ENCODE assay signal across 14 cellular contexts in the genomic region with DNA sequence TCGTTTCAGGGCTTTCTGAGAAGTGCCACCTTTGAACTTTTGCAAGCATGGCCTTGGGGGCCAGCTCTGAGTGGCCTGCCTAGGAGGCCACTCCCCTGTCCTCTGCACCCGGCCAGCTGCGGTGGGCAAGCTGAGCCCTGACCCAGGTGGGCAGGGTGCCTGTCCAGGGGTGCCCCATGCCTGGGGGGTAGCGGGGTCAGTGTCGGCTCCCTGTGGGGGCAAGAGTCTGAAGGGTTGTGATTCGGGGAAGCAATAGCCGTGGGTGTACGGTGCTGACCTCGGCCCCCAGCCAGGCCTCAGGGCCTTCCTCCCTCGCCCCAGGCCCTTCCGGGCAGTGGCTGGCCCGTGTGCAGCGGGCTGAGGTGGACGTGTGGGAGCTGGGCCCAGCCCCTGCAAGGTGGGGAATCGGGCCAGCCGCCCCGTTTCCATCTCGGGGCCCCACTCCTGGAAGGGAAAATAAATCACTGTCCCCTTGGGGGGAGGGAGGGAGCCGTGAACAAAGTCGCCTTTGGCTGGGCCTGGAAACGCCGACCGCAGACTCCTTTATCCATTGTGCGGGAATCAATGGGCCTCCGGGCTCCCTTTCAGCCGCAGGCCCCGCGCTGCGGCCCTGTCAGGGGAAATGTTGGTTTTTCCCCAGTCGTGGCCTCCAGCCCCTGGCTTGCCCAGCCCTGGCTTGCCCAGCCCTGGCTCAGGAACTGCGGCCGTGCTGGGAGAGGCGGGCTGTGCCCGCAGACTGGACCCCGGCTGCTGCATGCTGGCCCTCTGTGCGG. TPM values are rescaled to one million over a fixed set of nuclear protein-coding genes. Genes with fewer than 3 reads are reported as not detected.
DNase-seq lines count a peak whose midpoint lies in the region; ATAC-seq, FAIRE-seq and TF ChIP-seq lines count a peak whose summit lies in the region.
"Had no signal": no experiment of that assay in that cellular context is flagged by ENCODE, and none has a peak within 500 bp of the region (broad histone marks: within the 10 kb centered on the region; RNA-seq: fewer than 3 reads in every experiment).

No MANE protein-coding gene starts in this region.

- no peak overlapping the region for H2AFZ ChIP-seq in HepG2 (ENCODE audit: low read length)

- H3K4me3 ChIP-seq in HepG2 (replicated peaks in 1 of 3; ENCODE audit: insufficient read depth in 1 of 3, low read depth in 2 of 3, low read length in 3 of 3) (peak overlapping the region in 2 of 3 experiments; percentile 42 to 47; a peak in 3 of 6 replicates), right lobe of liver (no peak overlapping the region), upper lobe of right lung (no peak overlapping the region)

- peak overlapping the region; percentile 48 for H3K9ac ChIP-seq in HepG2 (ENCODE audit: insufficient read depth, low read depth, low read length)

- POLR2A ChIA-PET in HepG2 (lab: Yijun Ruan, JAX), result interaction anchor here (2.4 kb wide), 1 partner anchor 22 kb away, joined by 9 read pairs; the partner anchor contains the start of gene SLC26A1

- no peaks in the 10 kb centered on the region; a peak in 2 of 5 replicates for H3K36me3 ChIP-seq in HepG2 (replicated peaks in 1 of 2; ENCODE audit: control insufficient read depth in 1 of 2, insufficient read depth in 2 of 2, low read length in 2 of 2)
- H3K36me3 ChIP-seq in right lobe of liver, result peaks cover 0 to 8% (median 0%) of the 10 kb centered on the region in 4 donors
- H3K36me3 ChIP-seq in upper lobe of right lung, result no peaks in the 10 kb centered on the region

- peaks cover 50% of the 10 kb centered on the region for H3K4me1 ChIP-seq in HepG2 (ENCODE audit: insufficient read depth, low read length)
- H3K4me1 ChIP-seq in right lobe of liver, result peaks cover 0 to 27% (median 12%) of the 10 kb centered on the region in 4 donors
- H3K4me1 ChIP-seq in upper lobe of right lung, result peaks cover 12% of the 10 kb centered on the region

- ATAC-seq in HepG2 (peak; percentile 20), right lobe of liver (no peak), upper lobe of right lung (no peak)
- ATAC-seq: stimulated activated naive B cell treated with anti-CD40 and anti-IgM and Interleukin-4, amounts not matched to agents 10 μg/mL and 1 μg/mL and 100 μg/mL, for 72 hours had no signal

- no peak for FAIRE-seq in HepG2 (lab: Jason Lieb, UNC)
- FAIRE-seq: HTR-8/SVneo had no signal

- TF ChIP-seq POLR2A in HepG2 (IDR thresholded peaks at IDR 0.05; ENCODE audit: insufficient read depth in 1 of 2, low read depth in 2 of 2, low read length in 2 of 2) (no peak), right lobe of liver (IDR thresholded peaks at IDR 0.05) (no peak)

- H3K27ac ChIP-seq in HepG2 (ENCODE audit: extremely low read length, insufficient read depth, low read length), result peak overlapping the region; percentile 73
- no peak overlapping the region for H3K27ac ChIP-seq in right lobe of liver
- peak overlapping the region; percentile 87 for H3K27ac ChIP-seq in temporal lobe (ENCODE audit: low read depth, low read length)
- no peak overlapping the region for H3K27ac ChIP-seq in upper lobe of right lung

- TF ChIP-seq EP300 in HepG2 (IDR thresholded peaks at IDR 0.05; ENCODE audit: low read depth in 2 of 2, low read length in 2 of 2) (no peak), HepG2 (CRISPR knock-in tag; IDR thresholded peaks at IDR 0.05; ENCODE audit: borderline replicate concordance) (no peak)

- TSS peak; percentile 63 for BruUV-seq in HepG2 (replicated peaks; lab: Mats Ljungman, UMichigan)

- DNase-seq in HepG2 (ENCODE audit: low spot score) (no peak), right lobe of liver (no peak), cerebellum (ENCODE audit: low spot score) (peak; percentile 19), midbrain (lab: John Stamatoyannopoulos, UW) (peak; percentile 90), NAMALWA (ENCODE audit: low spot score) (no peak), RKO (ENCODE audit: low spot score) (no peak), upper lobe of right lung (no peak)
- DNase-seq: activated B cell treated with CpG ODN at 0.5 μM for 24 hours; HFFc6; NCI-H1694; NCI-H345; stimulated activated naive B cell treated with anti-CD40 and anti-IgM and Interleukin-4, amounts not matched to agents 10 μg/mL and 1 μg/mL and 100 μg/mL, for 72 hours had no signal

- intact Hi-C loops in HepG2 (cut with micrococcal nuclease; ENCODE audit: unreplicated experiment), result no loop called here
- intact Hi-C loops in right lobe of liver (cut with DNase I), result no loop called here
- intact Hi-C loops in upper lobe of right lung (cut with DNase I), result no loop called here

- in situ Hi-C loops in HepG2 (cut with HindIII; ENCODE audit: extremely low pct_ligation_motif_present, low pct_unique_long_range_greater_than_20kb), result no loop called here

- H3K9me3 ChIP-seq in HepG2 (ENCODE audit: low read length) (no peaks in the 10 kb centered on the region), right lobe of liver (no peaks in the 10 kb centered on the region), upper lobe of right lung (no peaks in the 10 kb centered on the region)

- no peak for TF ChIP-seq CTCF in HepG2 (CRISPR knock-in tag; IDR thresholded peaks at IDR 0.05)
- TF ChIP-seq CTCF in right lobe of liver (IDR thresholded peaks at IDR 0.05), result no peak
- no peak for TF ChIP-seq CTCF in upper lobe of right lung (IDR thresholded peaks at IDR 0.05)

- H3K4me2 ChIP-seq in HepG2 (ENCODE audit: low read depth, low read length), result peak overlapping the region; percentile 42

- no peak; the same call in 1 of the 2 replicates for TF ChIP-seq RAD21 in HepG2 (CRISPR knock-in tag; IDR thresholded peaks at IDR 0.05)

- H3K27me3 ChIP-seq in HepG2 (ENCODE audit: control insufficient read depth in 1 of 2, insufficient read depth in 2 of 2, low read length in 2 of 2) (peaks cover 0 to 6% of the 10 kb centered on the region in 2 experiments; a peak in 1 of 5 replicates), right lobe of liver (no peaks in the 10 kb centered on the region), upper lobe of right lung (no peaks in the 10 kb centered on the region)

- WGBS in HepG2 (ENCODE audit: low lambda C conversion rate), result 44% methylated on average over 15 of the region's 36 CpGs
- WGBS in right lobe of liver (ENCODE audit: insufficient coverage, low coverage, low lambda C conversion rate, missing lambda C conversion rate), result 72% methylated on average over 5 of the region's 36 CpGs

- CTCF ChIA-PET in HepG2 (lab: Yijun Ruan, JAX; ENCODE audit: low intra/inter-chr PET ratio, low total read pairs), result no interaction called here

- H3K79me2 ChIP-seq in HepG2 (ENCODE audit: insufficient read depth, low read length), result peaks cover 6% of the 10 kb centered on the region

- H4K20me1 ChIP-seq in HepG2 (ENCODE audit: insufficient read depth, low read length), result no peaks in the 10 kb centered on the region

RNA-seq across cellular contexts. Expression of gene FGFRL1, which starts 3.2 kb away (rescaled TPM):
- 12.3 and 19.1 TPM in 2 replicates for total RNA-seq in HepG2 (2016; rRNA removed; fragmentation: Illumina TruSeq; extraction: Trizol)
- 8.9 and 9.3 TPM in 2 replicates for total RNA-seq in HepG2 (2016; cell fraction: cytosol; rRNA removed; fragmentation: Illumina TruSeq; extraction: Trizol; ENCODE audit: low read depth)
- 11.5 and 17.5 TPM in 2 replicates for total RNA-seq in HepG2 (2016; cell fraction: insoluble cytoplasmic fraction; rRNA removed; fragmentation: Illumina TruSeq; extraction: Trizol)
- 31.8 and 32.6 TPM in 2 replicates for total RNA-seq in HepG2 (2016; cell fraction: membrane; rRNA removed; fragmentation: Illumina TruSeq; extraction: Trizol)
- total RNA-seq in HepG2 (2016; cell fraction: nucleus; rRNA removed; fragmentation: Illumina TruSeq; extraction: Trizol), result 13.0 and 15.9 TPM in 2 replicates
- 30.6 and 35.5 TPM in 2 replicates for polyA plus RNA-seq in HepG2 (2011; rRNA removed)
- polyA plus RNA-seq in HepG2 (2011; cell fraction: cytosol; rRNA removed), result 37.2 and 49.4 TPM in 2 replicates
- 122 and 143 TPM in 2 replicates for polyA plus RNA-seq in HepG2 (2011; cell fraction: nucleus; rRNA removed)
- 21.8 and 31.9 TPM in 2 replicates for polyA plus RNA-seq in HepG2 (2012)
- polyA plus RNA-seq in HepG2 (2016; cell fraction: cytosol; fragmentation: Illumina TruSeq; extraction: Trizol; ENCODE audit: low read depth), result 15.2 and 15.4 TPM in 2 replicates
- polyA plus RNA-seq in HepG2 (2016; cell fraction: insoluble cytoplasmic fraction; fragmentation: Illumina TruSeq; extraction: Trizol; ENCODE audit: low read depth), result 18.1 and 23.1 TPM in 2 replicates
- polyA plus RNA-seq in HepG2 (2016; cell fraction: membrane; fragmentation: Illumina TruSeq; extraction: Trizol; ENCODE audit: low read depth), result 38.4 and 44.6 TPM in 2 replicates
- 33.6 and 40.0 TPM in 2 replicates for polyA plus RNA-seq in HepG2 (2016; cell fraction: nucleus; fragmentation: Illumina TruSeq; extraction: Trizol; ENCODE audit: insufficient read depth, low read depth)
- polyA minus RNA-seq in HepG2 (2011; rRNA and poly(A)+ RNA removed; ENCODE audit: low replicate concordance), result 74.3 and 145 TPM in 2 replicates
- 22.8 and 26.5 TPM in 2 replicates for polyA minus RNA-seq in HepG2 (2011; cell fraction: cytosol; rRNA and poly(A)+ RNA removed)
- polyA minus RNA-seq in HepG2 (2011; cell fraction: nucleus; rRNA and poly(A)+ RNA removed), result 19.9 and 23.2 TPM in 2 replicates
- 10 to 100 TPM; 27.9 to 60.1 (median 45.7) TPM for total RNA-seq in right lobe of liver
- total RNA-seq in cerebellum, result 5.3 TPM
- 3.0 TPM for total RNA-seq in temporal lobe
- total RNA-seq in upper lobe of right lung, result 25.2 TPM

RNA-seq across cellular contexts. Expression of gene SLC26A1, which starts 21.4 kb away (rescaled TPM):
- total RNA-seq in HepG2 (2016; rRNA removed; fragmentation: Illumina TruSeq; extraction: Trizol), result 7.2 and 22.9 TPM in 2 replicates
- total RNA-seq in HepG2 (2016; cell fraction: cytosol; rRNA removed; fragmentation: Illumina TruSeq; extraction: Trizol; ENCODE audit: low read depth), result 1.1 and 1.9 TPM in 2 replicates
- total RNA-seq in HepG2 (2016; cell fraction: insoluble cytoplasmic fraction; rRNA removed; fragmentation: Illumina TruSeq; extraction: Trizol), result 6.6 and 22.7 TPM in 2 replicates
- 4.2 and 4.6 TPM in 2 replicates for total RNA-seq in HepG2 (2016; cell fraction: membrane; rRNA removed; fragmentation: Illumina TruSeq; extraction: Trizol)
- 23.8 and 28.9 TPM in 2 replicates for total RNA-seq in HepG2 (2016; cell fraction: nucleus; rRNA removed; fragmentation: Illumina TruSeq; extraction: Trizol)
- polyA plus RNA-seq in HepG2 (2011; rRNA removed), result 5.4 and 8.4 TPM in 2 replicates
- 7.7 and 10.8 TPM in 2 replicates for polyA plus RNA-seq in HepG2 (2011; cell fraction: cytosol; rRNA removed)
- 30.6 and 45.2 TPM in 2 replicates for polyA plus RNA-seq in HepG2 (2011; cell fraction: nucleus; rRNA removed)
- 5.1 and 7.0 TPM in 2 replicates for polyA plus RNA-seq in HepG2 (2012)
- polyA plus RNA-seq in HepG2 (2016; cell fraction: cytosol; fragmentation: Illumina TruSeq; extraction: Trizol; ENCODE audit: low read depth), result 1.2 and 1.5 TPM in 2 replicates
- polyA plus RNA-seq in HepG2 (2016; cell fraction: insoluble cytoplasmic fraction; fragmentation: Illumina TruSeq; extraction: Trizol; ENCODE audit: low read depth), result 4.5 and 6.1 TPM in 2 replicates
- 1.6 and 2.2 TPM in 2 replicates for polyA plus RNA-seq in HepG2 (2016; cell fraction: membrane; fragmentation: Illumina TruSeq; extraction: Trizol; ENCODE audit: low read depth)
- 25.4 and 27.0 TPM in 2 replicates for polyA plus RNA-seq in HepG2 (2016; cell fraction: nucleus; fragmentation: Illumina TruSeq; extraction: Trizol; ENCODE audit: insufficient read depth, low read depth)
- polyA minus RNA-seq in HepG2 (2011; rRNA and poly(A)+ RNA removed; ENCODE audit: low replicate concordance), result 0.40 and 58.6 TPM in 2 replicates
- polyA minus RNA-seq in HepG2 (2011; cell fraction: cytosol; rRNA and poly(A)+ RNA removed), result 13.4 and 13.6 TPM in 2 replicates
- polyA minus RNA-seq in HepG2 (2011; cell fraction: nucleus; rRNA and poly(A)+ RNA removed), result 37.7 and 40.7 TPM in 2 replicates
- total RNA-seq in right lobe of liver, result 10 to 100 TPM in 5 of 6 experiments, 1 to 10 TPM in 1; 9.6 to 30.9 (median 23.0) TPM
- 3.0 TPM for total RNA-seq in cerebellum
- total RNA-seq in temporal lobe, result 2.5 TPM
- total RNA-seq in upper lobe of right lung, result 0.20 TPM
- total RNA-seq: activated B cell treated with CpG ODN at 0.5 μM for 24 hours had no signal

RNA-seq across cellular contexts. Expression of gene IDUA, which starts 27.7 kb away (rescaled TPM):
- total RNA-seq in HepG2 (2016; rRNA removed; fragmentation: Illumina TruSeq; extraction: Trizol) (0.32 and 1.0 TPM in 2 replicates), right lobe of liver (10 to 100 TPM in 3 of 6 experiments, 1 to 10 TPM in 3; 4.7 to 15.1 (median 11.0) TPM), cerebellum (16.7 TPM), temporal lobe (5.4 TPM), upper lobe of right lung (49.2 TPM)
- total RNA-seq in HepG2 (2016; cell fraction: cytosol; rRNA removed; fragmentation: Illumina TruSeq; extraction: Trizol; ENCODE audit: low read depth), result not detected in 2 replicates
- 0.84 TPM in 1 of 2 replicates, not detected in the other for total RNA-seq in HepG2 (2016; cell fraction: insoluble cytoplasmic fraction; rRNA removed; fragmentation: Illumina TruSeq; extraction: Trizol)
- total RNA-seq in HepG2 (2016; cell fraction: membrane; rRNA removed; fragmentation: Illumina TruSeq; extraction: Trizol), result 0.24 and 0.53 TPM in 2 replicates
- 0.75 and 2.8 TPM in 2 replicates for total RNA-seq in HepG2 (2016; cell fraction: nucleus; rRNA removed; fragmentation: Illumina TruSeq; extraction: Trizol)
- 0.77 and 1.5 TPM in 2 replicates for polyA plus RNA-seq in HepG2 (2011; rRNA removed)
- polyA plus RNA-seq in HepG2 (2011; cell fraction: cytosol; rRNA removed), result 0.24 and 0.27 TPM in 2 replicates
- polyA plus RNA-seq in HepG2 (2011; cell fraction: nucleus; rRNA removed), result 34.5 and 42.6 TPM in 2 replicates
- 1.0 and 2.7 TPM in 2 replicates for polyA plus RNA-seq in HepG2 (2012)
- polyA plus RNA-seq in HepG2 (2016; cell fraction: cytosol; fragmentation: Illumina TruSeq; extraction: Trizol; ENCODE audit: low read depth), result 0.19 and 0.29 TPM in 2 replicates
- not detected in 2 replicates for polyA plus RNA-seq in HepG2 (2016; cell fraction: insoluble cytoplasmic fraction; fragmentation: Illumina TruSeq; extraction: Trizol; ENCODE audit: low read depth)
- polyA plus RNA-seq in HepG2 (2016; cell fraction: membrane; fragmentation: Illumina TruSeq; extraction: Trizol; ENCODE audit: low read depth), result 0.19 and 0.30 TPM in 2 replicates
- polyA plus RNA-seq in HepG2 (2016; cell fraction: nucleus; fragmentation: Illumina TruSeq; extraction: Trizol; ENCODE audit: insufficient read depth, low read depth), result 2.2 and 4.7 TPM in 2 replicates
- 1.4 and 1.8 TPM in 2 replicates for polyA minus RNA-seq in HepG2 (2011; rRNA and poly(A)+ RNA removed; ENCODE audit: low replicate concordance)
- polyA minus RNA-seq in HepG2 (2011; cell fraction: cytosol; rRNA and poly(A)+ RNA removed), result 0.69 TPM in 1 of 2 replicates, not detected in the other
- polyA minus RNA-seq in HepG2 (2011; cell fraction: nucleus; rRNA and poly(A)+ RNA removed), result 3.5 and 4.0 TPM in 2 replicates

RNA-seq across cellular contexts. Expression of gene DGKQ, which starts 41.2 kb away (rescaled TPM):
- total RNA-seq in HepG2 (2016; rRNA removed; fragmentation: Illumina TruSeq; extraction: Trizol) (3.2 and 7.2 TPM in 2 replicates), right lobe of liver (10 to 100 TPM in 1 of 6 experiments, 1 to 10 TPM in 5; 4.6 to 10.5 (median 5.7) TPM), cerebellum (7.3 TPM), temporal lobe (4.9 TPM), upper lobe of right lung (19.1 TPM)
- total RNA-seq in HepG2 (2016; cell fraction: cytosol; rRNA removed; fragmentation: Illumina TruSeq; extraction: Trizol; ENCODE audit: low read depth), result 0.53 and 1.4 TPM in 2 replicates
- 2.4 and 7.8 TPM in 2 replicates for total RNA-seq in HepG2 (2016; cell fraction: insoluble cytoplasmic fraction; rRNA removed; fragmentation: Illumina TruSeq; extraction: Trizol)
- total RNA-seq in HepG2 (2016; cell fraction: membrane; rRNA removed; fragmentation: Illumina TruSeq; extraction: Trizol), result 2.5 and 2.9 TPM in 2 replicates
- 7.0 and 7.9 TPM in 2 replicates for total RNA-seq in HepG2 (2016; cell fraction: nucleus; rRNA removed; fragmentation: Illumina TruSeq; extraction: Trizol)
- polyA plus RNA-seq in HepG2 (2011; rRNA removed), result 4.5 and 6.1 TPM in 2 replicates
- polyA plus RNA-seq in HepG2 (2011; cell fraction: cytosol; rRNA removed), result 3.1 and 4.8 TPM in 2 replicates
- 50.5 and 58.5 TPM in 2 replicates for polyA plus RNA-seq in HepG2 (2011; cell fraction: nucleus; rRNA removed)
- polyA plus RNA-seq in HepG2 (2012), result 3.0 and 5.5 TPM in 2 replicates
- 0.35 and 0.36 TPM in 2 replicates for polyA plus RNA-seq in HepG2 (2016; cell fraction: cytosol; fragmentation: Illumina TruSeq; extraction: Trizol; ENCODE audit: low read depth)
- polyA plus RNA-seq in HepG2 (2016; cell fraction: insoluble cytoplasmic fraction; fragmentation: Illumina TruSeq; extraction: Trizol; ENCODE audit: low read depth), result 2.0 and 3.4 TPM in 2 replicates
- polyA plus RNA-seq in HepG2 (2016; cell fraction: membrane; fragmentation: Illumina TruSeq; extraction: Trizol; ENCODE audit: low read depth), result 1.3 and 1.7 TPM in 2 replicates
- polyA plus RNA-seq in HepG2 (2016; cell fraction: nucleus; fragmentation: Illumina TruSeq; extraction: Trizol; ENCODE audit: insufficient read depth, low read depth), result 16.0 and 17.5 TPM in 2 replicates
- polyA minus RNA-seq in HepG2 (2011; rRNA and poly(A)+ RNA removed; ENCODE audit: low replicate concordance), result 3.0 and 10.3 TPM in 2 replicates
- polyA minus RNA-seq in HepG2 (2011; cell fraction: cytosol; rRNA and poly(A)+ RNA removed), result 4.2 and 4.9 TPM in 2 replicates
- 7.2 and 8.1 TPM in 2 replicates for polyA minus RNA-seq in HepG2 (2011; cell fraction: nucleus; rRNA and poly(A)+ RNA removed)

Comparison
In these comparisons a context has a peak if more than half of its experiments do, and no peak if none do; other contexts are left out.
1. H3K27ac ChIP-seq: peak in HepG2 (single experiment) and temporal lobe (single experiment); none in right lobe of liver (0 of 3) and upper lobe of right lung (single experiment).
2. H3K4me3 ChIP-seq: peak in HepG2 (2 of 3); none in right lobe of liver (0 of 3) and upper lobe of right lung (single experiment).
3. DNase-seq: peak in cerebellum (single experiment) and midbrain (single experiment); none in HepG2 (single experiment), right lobe of liver (0 of 3), NAMALWA (single experiment), RKO (single experiment) and upper lobe of right lung (single experiment).